In the genomic region with DNA sequence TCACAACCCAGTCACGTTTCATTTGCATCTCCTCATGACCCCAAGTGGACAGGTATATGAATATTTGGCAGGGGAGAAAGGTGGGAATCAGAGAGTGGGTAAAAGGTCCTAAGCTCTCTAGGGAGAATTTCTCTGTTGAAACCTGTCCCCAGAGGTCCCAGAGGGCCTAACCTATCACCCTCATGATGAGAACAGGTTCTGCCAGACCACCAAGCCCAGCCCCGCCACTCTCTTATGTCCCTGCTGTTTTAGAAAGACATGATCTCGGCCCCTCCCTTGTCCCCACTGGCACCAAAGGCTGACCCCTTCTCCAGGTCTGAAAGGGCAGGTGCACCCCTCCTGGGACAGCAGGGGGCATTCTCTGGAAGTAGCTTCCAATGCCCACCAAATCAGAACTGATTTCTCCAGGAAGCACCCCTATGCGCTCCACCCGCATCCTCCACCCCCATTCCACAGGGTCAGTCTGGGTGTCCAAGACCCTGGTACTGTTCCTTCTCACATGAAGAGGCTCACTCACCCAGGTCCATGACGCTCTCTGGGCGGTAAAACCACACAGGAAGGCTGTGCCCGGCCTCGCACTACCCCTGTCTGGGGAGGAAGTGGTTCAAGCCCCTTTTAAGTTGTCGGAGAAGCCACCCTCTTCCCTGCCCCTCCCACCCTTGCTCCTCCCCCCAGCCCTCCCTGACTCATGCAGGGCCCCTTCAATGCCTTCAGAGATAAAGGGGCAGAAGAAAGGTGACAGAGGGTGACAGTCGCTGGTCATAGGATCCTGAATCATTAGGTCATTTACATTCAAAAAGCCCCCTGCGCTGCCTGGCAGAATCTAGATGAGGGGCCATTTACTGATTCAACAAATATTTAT, we compare ENCODE assay signal across 9 cellular contexts. TPM values are rescaled to one million over a fixed set of nuclear protein-coding genes. Genes with fewer than 3 reads are reported as not detected.
A peak's percentile ranks its signal among the peaks of the same experiment; 100 is the strongest.
DNase-seq lines count a peak whose midpoint lies in the region; ATAC-seq, FAIRE-seq and TF ChIP-seq lines count a peak whose summit lies in the region.
"Had no signal": no experiment of that assay in that cellular context is flagged by ENCODE, and none has a peak within 500 bp of the region (broad histone marks: within the 10 kb centered on the region; RNA-seq: fewer than 3 reads in every experiment).

Gene CCR7, minus strand, starts transcription at position 590 of the 862 bp plus-strand sequence. Its CDS starts 63 bp downstream, at position 527.

- WGBS in small intestine, 3 donors, result 54 to 72% (median 58%) methylated on average over 12 of the region's 12 CpGs

- DNase-seq in GM18507 (ENCODE audit: extremely low spot score, insufficient read length, low read depth) (no peak), kidney (no peak), small intestine (no peak), frontal cortex (ENCODE audit: low spot score in 2 of 2) (no peak), NCI-H1105 treated with DMSO at 0.1 percent for 48 hours (lab: John Stamatoyannopoulos, UW) (no peak)
- DNase-seq in activated naive CD8-positive, alpha-beta T cell treated with anti-CD3 and anti-CD28 coated beads, Interleukin-2, amount 50 U/mL, for 24 hours, result peak; percentile 89
- DNase-seq in stimulated activated CD8-positive, alpha-beta memory T cell treated with anti-CD3 and anti-CD28 coated beads, Interleukin-12 subunit alpha, Interleukin-12 subunit beta, amount 100 ng/mL, for 1 hour (ENCODE audit: low read depth), result peak; percentile 76

- peaks cover 4% of the 10 kb centered on the region for H3K9me3 Mint-ChIP-seq in activated naive CD8-positive, alpha-beta T cell treated with anti-CD3 and anti-CD28 coated beads, Interleukin-2, amount 50 U/mL, for 24 hours

- intact Hi-C loops in kidney (cut with DNase I), result no loop called here

- no peaks in the 10 kb centered on the region for H3K27me3 Mint-ChIP-seq in activated naive CD8-positive, alpha-beta T cell treated with anti-CD3 and anti-CD28 coated beads, Interleukin-2, amount 50 U/mL, for 24 hours

- no peaks in the 10 kb centered on the region for H3K9me3 ChIP-seq in kidney (ENCODE audit: control insufficient read depth in 1 of 2, low read length in 2 of 2)
- no peaks in the 10 kb centered on the region for H3K9me3 ChIP-seq in small intestine (ENCODE audit: control insufficient read depth, low read depth)

- no peak for TF ChIP-seq CTCF in kidney (IDR thresholded peaks at IDR 0.05; ENCODE audit: borderline replicate concordance, extremely low read depth, insufficient read depth)

- H3K9ac ChIP-seq in kidney (ENCODE audit: low read length in 2 of 2), result no peak within 1 kb of the TSS

- H3K4me3 Mint-ChIP-seq in activated naive CD8-positive, alpha-beta T cell treated with anti-CD3 and anti-CD28 coated beads, Interleukin-2, amount 50 U/mL, for 24 hours, result peak within 1 kb of the TSS; percentile 98
- H3K4me3 Mint-ChIP-seq: nephron had no signal

- ATAC-seq in activated CD4-positive, CD25-positive, alpha-beta regulatory T cell treated with anti-CD3 and anti-CD28 coated beads, Interleukin-2, amount 50 U/mL, for 24 hours, result peak; percentile 32 to 33
- peak; percentile 42 for ATAC-seq in activated naive CD8-positive, alpha-beta T cell treated with anti-CD3 and anti-CD28 coated beads, Interleukin-2, amount 50 U/mL, for 24 hours

- H3K4me1 Mint-ChIP-seq in activated naive CD8-positive, alpha-beta T cell treated with anti-CD3 and anti-CD28 coated beads, Interleukin-2, amount 50 U/mL, for 24 hours, result peaks cover 84% of the 10 kb centered on the region

- FAIRE-seq in GM18507 (lab: Jason Lieb, UNC) (peak; percentile 74), kidney (lab: Jason Lieb, UNC) (no peak), small intestine (lab: Jason Lieb, UNC) (no peak), frontal cortex (lab: Jason Lieb, UNC) (no peak)

- peaks cover 5 to 10% of the 10 kb centered on the region in 2 donors for H3K4me1 ChIP-seq in kidney (ENCODE audit: control insufficient read depth in 1 of 2, insufficient read depth in 1 of 2, low read depth in 1 of 2, low read length in 2 of 2)
- H3K4me1 ChIP-seq in small intestine (ENCODE audit: control insufficient read depth in 2 of 2, insufficient read depth in 1 of 2, low read depth in 1 of 2, low read length in 1 of 2), result peaks cover 0 to 3% of the 10 kb centered on the region in 2 donors

- H3K4me3 ChIP-seq in kidney (ENCODE audit: low read length in 2 of 2), result no peak within 1 kb of the TSS
- peak within 1 kb of the TSS in 1 of 2 donors; percentile 52 for H3K4me3 ChIP-seq in small intestine (ENCODE audit: low read depth in 1 of 2, low read length in 2 of 2)

- peaks cover 51% of the 10 kb centered on the region for H3K36me3 Mint-ChIP-seq in activated naive CD8-positive, alpha-beta T cell treated with anti-CD3 and anti-CD28 coated beads, Interleukin-2, amount 50 U/mL, for 24 hours (ENCODE audit: low read depth)

- no peaks in the 10 kb centered on the region for H3K27me3 ChIP-seq in small intestine (ENCODE audit: control insufficient read depth in 2 of 2, insufficient read depth in 2 of 2, low read length in 2 of 2)

- H3K36me3 ChIP-seq in kidney (ENCODE audit: control insufficient read depth in 1 of 2, insufficient read depth in 2 of 2, low read length in 2 of 2) (no peaks in the 10 kb centered on the region), small intestine (ENCODE audit: control insufficient read depth in 2 of 2, insufficient read depth in 2 of 2, low read length in 2 of 2) (no peaks in the 10 kb centered on the region)

- H3K27ac Mint-ChIP-seq in activated naive CD8-positive, alpha-beta T cell treated with anti-CD3 and anti-CD28 coated beads, Interleukin-2, amount 50 U/mL, for 24 hours, result peak within 1 kb of the TSS; percentile 98
- H3K27ac Mint-ChIP-seq: nephron had no signal

- H3K27ac ChIP-seq in kidney (ENCODE audit: low read depth in 2 of 2, low read length in 2 of 2), result no peak within 1 kb of the TSS
- H3K27ac ChIP-seq in small intestine (ENCODE audit: low read depth in 1 of 2, low read length in 1 of 2), result no peak within 1 kb of the TSS

RNA-seq across cellular contexts. Expression of gene CCR7, which starts in this region (rescaled TPM):
- total RNA-seq in kidney (7.1 TPM), frontal cortex (not detected)
- polyA plus RNA-seq in kidney (ENCODE audit: insufficient read depth, low read depth, low replicate concordance) (0.17 TPM), small intestine (1 to 10 TPM in 1 of 3 donors, not detected in 2; 1.7 TPM)

Comparison
In these comparisons a context has a peak if more than half of its experiments do, and no peak if none do; other contexts are left out.
1. DNase-seq: peak in activated naive CD8-positive, alpha-beta T cell treated with anti-CD3 and anti-CD28 coated beads, Interleukin-2, amount 50 U/mL, for 24 hours (single experiment) and stimulated activated CD8-positive, alpha-beta memory T cell treated with anti-CD3 and anti-CD28 coated beads, Interleukin-12 subunit alpha, Interleukin-12 subunit beta, amount 100 ng/mL, for 1 hour (single experiment); none in GM18507 (single experiment), kidney (single experiment), small intestine (single experiment), frontal cortex (0 of 2) and NCI-H1105 treated with DMSO at 0.1 percent for 48 hours (single experiment).